Comparison of ENCODE assay signal across 23 cellular contexts in genomic region chr18:13253786-13254755, GRCh38. TPM values are rescaled to one million over a fixed set of nuclear protein-coding genes. Genes with fewer than 3 reads are reported as not detected.
DNase-seq lines count a peak whose midpoint lies in the region; ATAC-seq and TF ChIP-seq lines count a peak whose summit lies in the region.
"Had no signal": no experiment of that assay in that cellular context is flagged by ENCODE, and none has a peak within 500 bp of the region (broad histone marks: within the 10 kb centered on the region; RNA-seq: fewer than 3 reads in every experiment).

No MANE protein-coding gene starts in this region.

- no peak overlapping the region for H3K27ac Mint-ChIP-seq in activated naive CD8-positive, alpha-beta T cell treated with anti-CD3 and anti-CD28 coated beads, Interleukin-2, amount 10 ng/mL, durations not matched to agents 7 days and 5 days
- no peak overlapping the region for H3K27ac Mint-ChIP-seq in activated naive CD8-positive, alpha-beta T cell treated with anti-CD3 and anti-CD28 coated beads, Interleukin-2, amount 50 U/mL, for 24 hours
- no peak overlapping the region for H3K27ac Mint-ChIP-seq in chondrocyte (ENCODE audit: unreplicated experiment)
- H3K27ac Mint-ChIP-seq in activated CD4-positive, alpha-beta T cell treated with anti-CD3 and anti-CD28 coated beads, Interleukin-2, amount 10 ng/mL, durations not matched to agents 7 days and 5 days, result no peak overlapping the region
- H3K27ac Mint-ChIP-seq: activated naive CD8-positive, alpha-beta T cell treated with anti-CD3 and anti-CD28 coated beads for 36 hours; natural killer cell treated with Interleukin-12 subunit alpha and Interleukin-12 subunit beta and Interleukin-15 and Interleukin-18, amount 100 ng/mL, for 72 hours had no signal

- no peaks in the 10 kb centered on the region for H3K9me3 ChIP-seq in mucosa of descending colon
- H3K9me3 ChIP-seq in upper lobe of right lung, result no peaks in the 10 kb centered on the region
- H3K9me3 ChIP-seq: SJSA1, uterus had no signal

- H3K4me3 Mint-ChIP-seq in activated naive CD8-positive, alpha-beta T cell treated with anti-CD3 and anti-CD28 coated beads, Interleukin-2, amount 10 ng/mL, durations not matched to agents 7 days and 5 days, result no peak overlapping the region
- H3K4me3 Mint-ChIP-seq in activated naive CD8-positive, alpha-beta T cell treated with anti-CD3 and anti-CD28 coated beads, Interleukin-2, amount 50 U/mL, for 24 hours, result no peak overlapping the region
- H3K4me3 Mint-ChIP-seq in chondrocyte (ENCODE audit: unreplicated experiment), result no peak overlapping the region
- H3K4me3 Mint-ChIP-seq in activated CD4-positive, alpha-beta T cell treated with anti-CD3 and anti-CD28 coated beads, Interleukin-2, amount 10 ng/mL, durations not matched to agents 7 days and 5 days, result no peak overlapping the region
- H3K4me3 Mint-ChIP-seq: activated naive CD8-positive, alpha-beta T cell treated with anti-CD3 and anti-CD28 coated beads for 36 hours; natural killer cell treated with Interleukin-12 subunit alpha and Interleukin-12 subunit beta and Interleukin-15 and Interleukin-18, amount 100 ng/mL, for 72 hours had no signal

- no peaks in the 10 kb centered on the region for H3K4me1 Mint-ChIP-seq in activated naive CD8-positive, alpha-beta T cell treated with anti-CD3 and anti-CD28 coated beads, Interleukin-2, amount 10 ng/mL, durations not matched to agents 7 days and 5 days
- H3K4me1 Mint-ChIP-seq in activated naive CD8-positive, alpha-beta T cell treated with anti-CD3 and anti-CD28 coated beads, Interleukin-2, amount 50 U/mL, for 24 hours, result no peaks in the 10 kb centered on the region
- peaks cover 58% of the 10 kb centered on the region for H3K4me1 Mint-ChIP-seq in chondrocyte (ENCODE audit: low read depth)
- no peaks in the 10 kb centered on the region for H3K4me1 Mint-ChIP-seq in activated CD4-positive, alpha-beta T cell treated with anti-CD3 and anti-CD28 coated beads, Interleukin-2, amount 10 ng/mL, durations not matched to agents 7 days and 5 days
- H3K4me1 Mint-ChIP-seq: activated naive CD8-positive, alpha-beta T cell treated with anti-CD3 and anti-CD28 coated beads for 36 hours had no signal

- H3K36me3 Mint-ChIP-seq in activated naive CD8-positive, alpha-beta T cell treated with anti-CD3 and anti-CD28 coated beads, Interleukin-2, amount 10 ng/mL, durations not matched to agents 7 days and 5 days, result peaks cover 5% of the 10 kb centered on the region
- H3K36me3 Mint-ChIP-seq in activated naive CD8-positive, alpha-beta T cell treated with anti-CD3 and anti-CD28 coated beads, Interleukin-2, amount 50 U/mL, for 24 hours (ENCODE audit: low read depth), result no peaks in the 10 kb centered on the region
- peaks cover 8% of the 10 kb centered on the region for H3K36me3 Mint-ChIP-seq in chondrocyte (ENCODE audit: low read depth)
- H3K36me3 Mint-ChIP-seq in activated CD4-positive, alpha-beta T cell treated with anti-CD3 and anti-CD28 coated beads, Interleukin-2, amount 10 ng/mL, durations not matched to agents 7 days and 5 days (ENCODE audit: low read depth), result peaks cover 2% of the 10 kb centered on the region
- H3K36me3 Mint-ChIP-seq: natural killer cell treated with Interleukin-12 subunit alpha and Interleukin-12 subunit beta and Interleukin-15 and Interleukin-18, amount 100 ng/mL, for 72 hours had no signal

- ATAC-seq in activated naive CD8-positive, alpha-beta T cell treated with anti-CD3 and anti-CD28 coated beads, Interleukin-2, amount 10 ng/mL, durations not matched to agents 7 days and 5 days (ENCODE audit: low read depth), result no peak
- ATAC-seq in activated naive CD8-positive, alpha-beta T cell treated with anti-CD3 and anti-CD28 coated beads, Interleukin-2, amount 50 U/mL, for 24 hours, result no peak
- ATAC-seq in mucosa of descending colon, result peak; percentile 63
- no peak for ATAC-seq in upper lobe of right lung
- no peak for ATAC-seq in HG02973 (IDR thresholded peaks at IDR 0.05; ENCODE audit: unreplicated experiment)
- no peak for ATAC-seq in HG02798 (IDR thresholded peaks at IDR 0.05; ENCODE audit: poor library complexity, unreplicated experiment)
- ATAC-seq: Panc1 had no signal

- H3K27me3 ChIP-seq in upper lobe of right lung, result no peaks in the 10 kb centered on the region
- H3K27me3 ChIP-seq: SJSA1, uterus had no signal

- H3K27me3 Mint-ChIP-seq in activated naive CD8-positive, alpha-beta T cell treated with anti-CD3 and anti-CD28 coated beads, Interleukin-2, amount 10 ng/mL, durations not matched to agents 7 days and 5 days, result peaks cover 5% of the 10 kb centered on the region
- H3K27me3 Mint-ChIP-seq in activated naive CD8-positive, alpha-beta T cell treated with anti-CD3 and anti-CD28 coated beads, Interleukin-2, amount 50 U/mL, for 24 hours, result no peaks in the 10 kb centered on the region
- no peaks in the 10 kb centered on the region for H3K27me3 Mint-ChIP-seq in chondrocyte (ENCODE audit: low read depth)
- H3K27me3 Mint-ChIP-seq in activated CD4-positive, alpha-beta T cell treated with anti-CD3 and anti-CD28 coated beads, Interleukin-2, amount 10 ng/mL, durations not matched to agents 7 days and 5 days, result no peaks in the 10 kb centered on the region
- H3K27me3 Mint-ChIP-seq: activated naive CD8-positive, alpha-beta T cell treated with anti-CD3 and anti-CD28 coated beads for 36 hours had no signal

- POLR2A ChIA-PET in activated naive CD8-positive, alpha-beta T cell treated with anti-CD3 and anti-CD28 coated beads, Interleukin-2, amount 10 ng/mL, durations not matched to agents 7 days and 5 days (lab: Charles Lee), result no interaction called here
- POLR2A ChIA-PET in activated CD4-positive, alpha-beta T cell treated with anti-CD3 and anti-CD28 coated beads, Interleukin-2, amount 10 ng/mL, durations not matched to agents 7 days and 5 days (lab: Charles Lee), result no interaction called here

- H3K9me3 Mint-ChIP-seq in activated naive CD8-positive, alpha-beta T cell treated with anti-CD3 and anti-CD28 coated beads, Interleukin-2, amount 10 ng/mL, durations not matched to agents 7 days and 5 days, result no peaks in the 10 kb centered on the region
- H3K9me3 Mint-ChIP-seq in activated naive CD8-positive, alpha-beta T cell treated with anti-CD3 and anti-CD28 coated beads, Interleukin-2, amount 50 U/mL, for 24 hours, result no peaks in the 10 kb centered on the region
- peaks cover 10% of the 10 kb centered on the region for H3K9me3 Mint-ChIP-seq in chondrocyte (ENCODE audit: low read depth)
- H3K9me3 Mint-ChIP-seq in activated CD4-positive, alpha-beta T cell treated with anti-CD3 and anti-CD28 coated beads, Interleukin-2, amount 10 ng/mL, durations not matched to agents 7 days and 5 days, result no peaks in the 10 kb centered on the region
- H3K9me3 Mint-ChIP-seq: activated naive CD8-positive, alpha-beta T cell treated with anti-CD3 and anti-CD28 coated beads for 36 hours; natural killer cell treated with Interleukin-12 subunit alpha and Interleukin-12 subunit beta and Interleukin-15 and Interleukin-18, amount 100 ng/mL, for 72 hours had no signal

- no peaks in the 10 kb centered on the region for H3K36me3 ChIP-seq in mucosa of descending colon (ENCODE audit: low read depth)
- no peaks in the 10 kb centered on the region for H3K36me3 ChIP-seq in upper lobe of right lung
- H3K36me3 ChIP-seq: SJSA1, uterus had no signal

- CTCF ChIA-PET in activated CD4-positive, alpha-beta T cell treated with anti-CD3 and anti-CD28 coated beads, Interleukin-2, amount 10 ng/mL, durations not matched to agents 7 days and 5 days (lab: Charles Lee), result interaction anchor here (1.1 to 1.2 kb wide), 2 partner anchors 13 to 278 kb away, joined by 3 read pairs; no protein-coding TSS in a partner anchor

- H3K4me1 ChIP-seq in mucosa of descending colon (ENCODE audit: low read depth), result no peaks in the 10 kb centered on the region
- H3K4me1 ChIP-seq in upper lobe of right lung, result peaks cover 6% of the 10 kb centered on the region
- H3K4me1 ChIP-seq: SJSA1, uterus had no signal

- H3K27ac ChIP-seq in upper lobe of right lung, result no peak overlapping the region
- H3K27ac ChIP-seq: epithelial cell of prostate, HL-60, SJSA1, uterus had no signal

- intact Hi-C loops in mucosa of descending colon (cut with DNase I, micrococcal nuclease) (no loop called here), upper lobe of right lung (cut with DNase I) (no loop called here)

- no peak overlapping the region for H3K4me3 ChIP-seq in mucosa of descending colon
- no peak overlapping the region for H3K4me3 ChIP-seq in upper lobe of right lung
- H3K4me3 ChIP-seq: SJSA1, uterus had no signal

- peak; percentile 4 for DNase-seq in activated naive CD8-positive, alpha-beta T cell treated with anti-CD3 and anti-CD28 coated beads, Interleukin-2, amount 10 ng/mL, durations not matched to agents 7 days and 5 days
- DNase-seq in activated naive CD8-positive, alpha-beta T cell treated with anti-CD3 and anti-CD28 coated beads, Interleukin-2, amount 50 U/mL, for 24 hours, result no peak
- DNase-seq in chondrocyte (ENCODE audit: low spot score) (peak; percentile 56), mucosa of descending colon (no peak), upper lobe of right lung (peak; percentile 51)
- DNase-seq in activated CD4-positive, alpha-beta T cell treated with anti-CD3 and anti-CD28 coated beads, Interleukin-2, amount 10 ng/mL, durations not matched to agents 7 days and 5 days, result no peak
- DNase-seq: activated CD4-positive, alpha-beta T cell treated with anti-CD3 and anti-CD28 coated beads for 4 hours; activated effector memory CD4-positive, alpha-beta T cell treated with Interleukin-2 at 50 U/mL for 16 hours; activated naive CD8-positive, alpha-beta T cell treated with anti-CD3 and anti-CD28 coated beads for 36 hours; C1 segment of cervical spinal cord; cerebellar nuclear complex; DND-41; NCI-H1092; NCI-H187 treated with DMSO at 0.1 percent for 48 hours; NCI-H524 treated with DMSO at 0.1 percent for 48 hours; uterus had no signal

- TF ChIP-seq CTCF in chondrocyte (IDR thresholded peaks at IDR 0.05) (no peak), mucosa of descending colon (IDR thresholded peaks at IDR 0.05) (no peak), upper lobe of right lung (IDR thresholded peaks at IDR 0.05) (no peak)

RNA-seq across cellular contexts. Expression of gene LDLRAD4, which starts 35.5 kb away (rescaled TPM):
- total RNA-seq in activated naive CD8-positive, alpha-beta T cell treated with anti-CD3 and anti-CD28 coated beads, Interleukin-2, amount 10 ng/mL, durations not matched to agents 7 days and 5 days, result 10 to 100 TPM; 40.3 to 44.3 TPM
- 78.2 to 229 TPM (median 80.5 TPM) in 3 replicates for total RNA-seq in chondrocyte
- 10 to 100 TPM; 36.8 to 41.0 (median 37.4) TPM for total RNA-seq in mucosa of descending colon
- 18.4 TPM for total RNA-seq in upper lobe of right lung
- 10 to 100 TPM; 23.8 to 28.6 TPM for total RNA-seq in activated CD4-positive, alpha-beta T cell treated with anti-CD3 and anti-CD28 coated beads, Interleukin-2, amount 10 ng/mL, durations not matched to agents 7 days and 5 days

Comparison
In these comparisons a context has a peak if more than half of its experiments do, and no peak if none do; other contexts are left out.
1. DNase-seq: peak in activated naive CD8-positive, alpha-beta T cell treated with anti-CD3 and anti-CD28 coated beads, Interleukin-2, amount 10 ng/mL, durations not matched to agents 7 days and 5 days (single experiment), chondrocyte (single experiment) and upper lobe of right lung (single experiment); none in activated naive CD8-positive, alpha-beta T cell treated with anti-CD3 and anti-CD28 coated beads, Interleukin-2, amount 50 U/mL, for 24 hours (single experiment), mucosa of descending colon (0 of 3) and activated CD4-positive, alpha-beta T cell treated with anti-CD3 and anti-CD28 coated beads, Interleukin-2, amount 10 ng/mL, durations not matched to agents 7 days and 5 days (single experiment).